Comparison of ENCODE assay signal across 8 cellular contexts in genomic region chr2:190578158-190579057, GRCh38. TPM values are rescaled to one million over a fixed set of nuclear protein-coding genes. Genes with fewer than 3 reads are reported as not detected.
DNase-seq lines count a peak whose midpoint lies in the region; ATAC-seq and TF ChIP-seq lines count a peak whose summit lies in the region.

No MANE protein-coding gene starts in this region.

- POLR2A ChIA-PET in HEK293 (lab: Yijun Ruan, JAX): no interaction called here

- H3K4me3 Mint-ChIP-seq in T-helper 17 cell: peak overlapping the region; percentile 28
- H3K4me3 Mint-ChIP-seq in stimulated activated naive CD8-positive, alpha-beta T cell treated with anti-CD3 and anti-CD28 coated beads, Interleukin-15, Interleukin-2, amounts not matched to agents 100 ng/mL and 50 ng/mL, for 24 hours: no peak overlapping the region

- H3K27me3 Mint-ChIP-seq in T-helper 17 cell: no peaks in the 10 kb centered on the region
- no peaks in the 10 kb centered on the region for H3K27me3 Mint-ChIP-seq in stimulated activated naive CD8-positive, alpha-beta T cell treated with anti-CD3 and anti-CD28 coated beads, Interleukin-15, Interleukin-2, amounts not matched to agents 100 ng/mL and 50 ng/mL, for 24 hours

- H3K27me3 ChIP-seq in ACC112 (ENCODE audit: insufficient read depth, low read length): no peaks in the 10 kb centered on the region
- H3K27me3 ChIP-seq in left ventricle myocardium inferior (ENCODE audit: low read depth): no peaks in the 10 kb centered on the region

- peak overlapping the region; percentile 83 for H3K27ac Mint-ChIP-seq in T-helper 17 cell
- peak overlapping the region; percentile 2 for H3K27ac Mint-ChIP-seq in stimulated activated naive CD8-positive, alpha-beta T cell treated with anti-CD3 and anti-CD28 coated beads, Interleukin-15, Interleukin-2, amounts not matched to agents 100 ng/mL and 50 ng/mL, for 24 hours

- ATAC-seq in T-helper 17 cell: peak; percentile 55

- H3K27ac ChIP-seq in ACC112 (ENCODE audit: low read depth, low read length) (peak overlapping the region; percentile 6; the same call in 1 of the 2 replicates), HEK293 (ENCODE audit: extremely low read depth, low read depth, low read length) (no peak overlapping the region), left ventricle myocardium inferior (replicated peaks) (peak overlapping the region; percentile 73)

- intact Hi-C loops in left ventricle myocardium inferior (cut with micrococcal nuclease): no loop called here

- H3K9me3 ChIP-seq in HEK293 (ENCODE audit: control insufficient read depth, insufficient read depth, low read depth, low read length) (no peaks in the 10 kb centered on the region), T-helper 17 cell (ENCODE audit: control insufficient read depth, low read length, poor library complexity, severe bottlenecking) (no peaks in the 10 kb centered on the region), left ventricle myocardium inferior (replicated peaks) (no peaks in the 10 kb centered on the region)

- no peak overlapping the region for H3K4me3 ChIP-seq in ACC112 (ENCODE audit: low read depth, low read length)
- no peak overlapping the region for H3K4me3 ChIP-seq in HEK293 (ENCODE audit: low read depth, low read length)
- peak overlapping the region; percentile 29 for H3K4me3 ChIP-seq in left ventricle myocardium inferior

- DNase-seq in T-helper 17 cell: no peak
- DNase-seq in left ventricle myocardium inferior: no peak
- no peak for DNase-seq in activated gamma-delta T cell treated with Interleukin-2 at 50 U/mL for 16 hours
- no peak for DNase-seq in DMS 273 (lab: John Stamatoyannopoulos, UW; ENCODE audit: unreplicated experiment)
- DNase-seq in SW 1271 (lab: John Stamatoyannopoulos, UW): no peak

- H3K79me2 ChIP-seq in ACC112 (ENCODE audit: control insufficient read depth, insufficient read depth, low read length, unreplicated experiment): no peaks in the 10 kb centered on the region

- no peaks in the 10 kb centered on the region for H3K9me3 Mint-ChIP-seq in stimulated activated naive CD8-positive, alpha-beta T cell treated with anti-CD3 and anti-CD28 coated beads, Interleukin-15, Interleukin-2, amounts not matched to agents 100 ng/mL and 50 ng/mL, for 24 hours

- CTCF ChIA-PET in HEK293 (lab: Yijun Ruan, JAX): interaction anchor here (0.7 to 0.9 kb wide), 2 partner anchors 14 to 36 kb away, joined by 3 to 4 read pairs; no protein-coding TSS in a partner anchor

- H2AFZ ChIP-seq in ACC112 (ENCODE audit: low read length, unreplicated experiment): no peak overlapping the region

- peaks cover 2% of the 10 kb centered on the region for H3K36me3 Mint-ChIP-seq in T-helper 17 cell (ENCODE audit: low read depth)
- H3K36me3 Mint-ChIP-seq in stimulated activated naive CD8-positive, alpha-beta T cell treated with anti-CD3 and anti-CD28 coated beads, Interleukin-15, Interleukin-2, amounts not matched to agents 100 ng/mL and 50 ng/mL, for 24 hours (ENCODE audit: low read depth): no peaks in the 10 kb centered on the region

- H3K4me1 Mint-ChIP-seq in T-helper 17 cell: peaks cover 23% of the 10 kb centered on the region
- peaks cover 25% of the 10 kb centered on the region for H3K4me1 Mint-ChIP-seq in stimulated activated naive CD8-positive, alpha-beta T cell treated with anti-CD3 and anti-CD28 coated beads, Interleukin-15, Interleukin-2, amounts not matched to agents 100 ng/mL and 50 ng/mL, for 24 hours (ENCODE audit: low read depth)

- H3K4me1 ChIP-seq in ACC112 (ENCODE audit: control insufficient read depth, insufficient read depth, low read length, unreplicated experiment) (peaks cover 25% of the 10 kb centered on the region), HEK293 (ENCODE audit: control insufficient read depth, insufficient read depth, low read length) (peaks cover 6% of the 10 kb centered on the region; the same call in 1 of the 2 replicates), left ventricle myocardium inferior (peaks cover 43% of the 10 kb centered on the region)

- TF ChIP-seq CTCF in HEK293 (tag by site-specific recombination; IDR thresholded peaks at IDR 0.05) (no peak), left ventricle myocardium inferior (IDR thresholded peaks at IDR 0.05; ENCODE audit: borderline replicate concordance) (peak; percentile 48)

- H3K36me3 ChIP-seq in ACC112 (ENCODE audit: insufficient read depth, low read length): no peaks in the 10 kb centered on the region
- H3K36me3 ChIP-seq in HEK293 (ENCODE audit: control insufficient read depth in 2 of 2, insufficient read depth in 1 of 2, low read length in 2 of 2): no peaks in the 10 kb centered on the region
- H3K36me3 ChIP-seq in left ventricle myocardium inferior: no peaks in the 10 kb centered on the region

TF ChIP-seq in HEK293, 187 proteins besides CTCF, POLR2A, EP300 and RAD21:
- TF ChIP-seq KLF9 (tag by site-specific recombination; IDR thresholded peaks at IDR 0.05; ENCODE audit: low read depth) (0 out of 2 replicates have a peak, but pooled peaks have one; percentile 23), KLF1 (tag by site-specific recombination; IDR thresholded peaks at IDR 0.05) (peak; percentile 100), ZNF624 (tag by site-specific recombination; IDR thresholded peaks at IDR 0.05) (no peak), ZSCAN23 (tag by site-specific recombination; IDR thresholded peaks at IDR 0.05) (no peak), ZNF621 (tag by site-specific recombination; IDR thresholded peaks at IDR 0.05) (no peak), ZFHX2 (tag by site-specific recombination; conservative IDR thresholded peaks at IDR 0.05) (peak; percentile 100), ZFP69B (tag by site-specific recombination; IDR thresholded peaks at IDR 0.05) (no peak), KLF16 (tag by site-specific recombination; IDR thresholded peaks at IDR 0.05) (peak; percentile 58), ZNF548 (tag by site-specific recombination; IDR thresholded peaks at IDR 0.05) (0 out of 2 replicates have a peak, but pooled peaks have one; percentile 16), GLI2 (tag by site-specific recombination; IDR thresholded peaks at IDR 0.05; ENCODE audit: borderline replicate concordance, low read depth) (no peak), EGR2 (tag by site-specific recombination; IDR thresholded peaks at IDR 0.05; ENCODE audit: low read depth) (peak; percentile 100), KLF7 (tag by site-specific recombination; IDR thresholded peaks at IDR 0.05; ENCODE audit: borderline replicate concordance) (peak; percentile 74; the same call in 1 of the 2 replicates), SP3 (tag by site-specific recombination; IDR thresholded peaks at IDR 0.05) (0 out of 2 replicates have a peak, but pooled peaks have one; percentile 27), WT1 (tag by site-specific recombination; IDR thresholded peaks at IDR 0.05) (peak; percentile 77), ZNF157 (tag by site-specific recombination; IDR thresholded peaks at IDR 0.05) (no peak), ZSCAN4 (tag by site-specific recombination; IDR thresholded peaks at IDR 0.05) (peak; percentile 58; the same call in 1 of the 2 replicates), SP7 (tag by site-specific recombination; IDR thresholded peaks at IDR 0.05) (peak; percentile 25; the same call in 1 of the 2 replicates), SP2 (tag by site-specific recombination; IDR thresholded peaks at IDR 0.05) (peak; percentile 20; the same call in 1 of the 2 replicates), ZNF341 (tag by site-specific recombination; IDR thresholded peaks at IDR 0.05; ENCODE audit: low read depth) (peak; percentile 79)
- TF ChIP-seq, protein P1, sequence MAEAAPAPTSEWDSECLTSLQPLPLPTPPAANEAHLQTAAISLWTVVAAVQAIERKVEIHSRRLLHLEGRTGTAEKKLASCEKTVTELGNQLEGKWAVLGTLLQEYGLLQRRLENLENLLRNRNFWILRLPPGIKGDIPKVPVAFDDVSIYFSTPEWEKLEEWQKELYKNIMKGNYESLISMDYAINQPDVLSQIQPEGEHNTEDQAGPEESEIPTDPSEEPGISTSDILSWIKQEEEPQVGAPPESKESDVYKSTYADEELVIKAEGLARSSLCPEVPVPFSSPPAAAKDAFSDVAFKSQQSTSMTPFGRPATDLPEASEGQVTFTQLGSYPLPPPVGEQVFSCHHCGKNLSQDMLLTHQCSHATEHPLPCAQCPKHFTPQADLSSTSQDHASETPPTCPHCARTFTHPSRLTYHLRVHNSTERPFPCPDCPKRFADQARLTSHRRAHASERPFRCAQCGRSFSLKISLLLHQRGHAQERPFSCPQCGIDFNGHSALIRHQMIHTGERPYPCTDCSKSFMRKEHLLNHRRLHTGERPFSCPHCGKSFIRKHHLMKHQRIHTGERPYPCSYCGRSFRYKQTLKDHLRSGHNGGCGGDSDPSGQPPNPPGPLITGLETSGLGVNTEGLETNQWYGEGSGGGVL (tag by site-specific recombination; IDR thresholded peaks at IDR 0.05): peak; percentile 95
- TF ChIP-seq, protein P2, sequence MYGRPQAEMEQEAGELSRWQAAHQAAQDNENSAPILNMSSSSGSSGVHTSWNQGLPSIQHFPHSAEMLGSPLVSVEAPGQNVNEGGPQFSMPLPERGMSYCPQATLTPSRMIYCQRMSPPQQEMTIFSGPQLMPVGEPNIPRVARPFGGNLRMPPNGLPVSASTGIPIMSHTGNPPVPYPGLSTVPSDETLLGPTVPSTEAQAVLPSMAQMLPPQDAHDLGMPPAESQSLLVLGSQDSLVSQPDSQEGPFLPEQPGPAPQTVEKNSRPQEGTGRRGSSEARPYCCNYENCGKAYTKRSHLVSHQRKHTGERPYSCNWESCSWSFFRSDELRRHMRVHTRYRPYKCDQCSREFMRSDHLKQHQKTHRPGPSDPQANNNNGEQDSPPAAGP (tag by site-specific recombination; IDR thresholded peaks at IDR 0.05): peak; percentile 95
TF ChIP-seq in HEK293: peak in this region for 15.

RNA-seq across cellular contexts. Expression of gene NEMP2, which starts 43.9 kb away (rescaled TPM):
- total RNA-seq in T-helper 17 cell (10 to 100 TPM; 12.7 to 15.1 TPM), left ventricle myocardium inferior (1.5 TPM)
